In genomic region chr13:45374917-45375316, GRCh38 we compare ENCODE assay signal across 32 cellular contexts. TPM values are rescaled to one million over a fixed set of nuclear protein-coding genes. Genes with fewer than 3 reads are reported as not detected.
A peak's percentile ranks its signal among the peaks of the same experiment; 100 is the strongest.
DNase-seq lines count a peak whose midpoint lies in the region; ATAC-seq and TF ChIP-seq lines count a peak whose summit lies in the region.
"Had no signal": no experiment of that assay in that cellular context is flagged by ENCODE, and none has a peak within 500 bp of the region (broad histone marks: within the 10 kb centered on the region; RNA-seq: fewer than 3 reads in every experiment).

No MANE protein-coding gene starts in this region.

- H3K27ac ChIP-seq in suprapubic skin, result no peak overlapping the region
- H3K27ac ChIP-seq: A549, body of pancreas, heart right ventricle, neutrophil, Peyer's patch, VCaP had no signal

- WGBS in suprapubic skin, result 96% methylated on average over 3 of the region's 3 CpGs

- H3K27ac Mint-ChIP-seq in stimulated activated naive CD8-positive, alpha-beta T cell treated with anti-CD3 and anti-CD28 coated beads, Interleukin-15, amount 100 ng/mL, for 72 hours, result no peak overlapping the region
- H3K27ac Mint-ChIP-seq: activated T-cell treated with anti-CD3 and anti-CD28 coated beads, Interleukin-2, amount 50 U/mL, for 24 hours; CD8-positive, alpha-beta memory T cell; H9; progenitor cell of endocrine pancreas had no signal

- no peaks in the 10 kb centered on the region for H3K36me3 ChIP-seq in suprapubic skin
- H3K36me3 ChIP-seq: neutrophil, Peyer's patch had no signal

- no peak overlapping the region for H3K4me3 ChIP-seq in suprapubic skin
- H3K4me3 ChIP-seq: A549, body of pancreas, heart right ventricle, Peyer's patch had no signal

- no peaks in the 10 kb centered on the region for H3K9me3 ChIP-seq in suprapubic skin
- H3K9me3 ChIP-seq: A549, body of pancreas, heart right ventricle, neutrophil, Peyer's patch had no signal

- H3K4me1 Mint-ChIP-seq in stimulated activated naive CD8-positive, alpha-beta T cell treated with anti-CD3 and anti-CD28 coated beads, Interleukin-15, amount 100 ng/mL, for 72 hours, result peaks cover 7% of the 10 kb centered on the region

- TF ChIP-seq CTCF in suprapubic skin (IDR thresholded peaks at IDR 0.05), result no peak

- H3K4me1 ChIP-seq in suprapubic skin, result peaks cover 9% of the 10 kb centered on the region
- H3K4me1 ChIP-seq: A549 had no signal

- H3K27me3 ChIP-seq in suprapubic skin, result no peaks in the 10 kb centered on the region
- H3K27me3 ChIP-seq: body of pancreas, heart right ventricle, neutrophil, Peyer's patch had no signal

- TF ChIP-seq POLR2A in suprapubic skin (IDR thresholded peaks at IDR 0.05), result no peak

- no peaks in the 10 kb centered on the region for H3K9me3 Mint-ChIP-seq in stimulated activated naive CD8-positive, alpha-beta T cell treated with anti-CD3 and anti-CD28 coated beads, Interleukin-15, amount 100 ng/mL, for 72 hours
- H3K9me3 Mint-ChIP-seq: activated T-cell treated with anti-CD3 and anti-CD28 coated beads, Interleukin-2, amount 50 U/mL, for 24 hours; CD8-positive, alpha-beta memory T cell; H9; naive B cell had no signal

- H3K27me3 Mint-ChIP-seq in stimulated activated naive CD8-positive, alpha-beta T cell treated with anti-CD3 and anti-CD28 coated beads, Interleukin-15, amount 100 ng/mL, for 72 hours, result no peaks in the 10 kb centered on the region
- H3K27me3 Mint-ChIP-seq: activated T-cell treated with anti-CD3 and anti-CD28 coated beads, Interleukin-2, amount 50 U/mL, for 24 hours; CD8-positive, alpha-beta memory T cell; naive B cell; progenitor cell of endocrine pancreas had no signal

- TF ChIP-seq EP300 in suprapubic skin (IDR thresholded peaks at IDR 0.05), result no peak

- ATAC-seq in stimulated activated naive CD8-positive, alpha-beta T cell treated with anti-CD3 and anti-CD28 coated beads, Interleukin-15, Interleukin-2, amounts not matched to agents 100 U/mL and 50 U/mL, for 24 hours, result peak; percentile 49
- ATAC-seq in stimulated activated naive CD8-positive, alpha-beta T cell treated with anti-CD3 and anti-CD28 coated beads, Interleukin-15, amount 100 ng/mL, for 72 hours, result no peak
- no peak for ATAC-seq in GM18519 (IDR thresholded peaks at IDR 0.05; ENCODE audit: low FRiP score, unreplicated experiment)
- ATAC-seq: A549, body of pancreas, heart right ventricle, sciatic nerve had no signal

- H3K4me3 Mint-ChIP-seq in stimulated activated naive CD8-positive, alpha-beta T cell treated with anti-CD3 and anti-CD28 coated beads, Interleukin-15, amount 100 ng/mL, for 72 hours, result no peak overlapping the region
- H3K4me3 Mint-ChIP-seq: activated T-cell treated with anti-CD3 and anti-CD28 coated beads, Interleukin-2, amount 50 U/mL, for 24 hours; CD8-positive, alpha-beta memory T cell; H9 had no signal

- DNase-seq in stimulated activated naive CD8-positive, alpha-beta T cell treated with anti-CD3 and anti-CD28 coated beads, Interleukin-15, Interleukin-2, amounts not matched to agents 100 U/mL and 50 U/mL, for 24 hours, result no peak
- no peak for DNase-seq in stimulated activated naive CD8-positive, alpha-beta T cell treated with anti-CD3 and anti-CD28 coated beads, Interleukin-15, amount 100 ng/mL, for 72 hours
- DNase-seq in RPMI7951 (ENCODE audit: low read depth), result peak; percentile 23
- DNase-seq in iris pigment epithelial cell (ENCODE audit: low read depth), result peak; percentile 25
- DNase-seq in stimulated activated CD4-positive, alpha-beta T cell treated with anti-CD3 and anti-CD28 coated beads, Interleukin-12 subunit alpha, Interleukin-12 subunit beta, amount 100 ng/mL, for 4 hours, result no peak
- no peak for DNase-seq in suprapubic skin (ENCODE audit: low spot score in 2 of 2)
- DNase-seq in NCI-H510A treated with DMSO at 0.1 percent for 48 hours (lab: John Stamatoyannopoulos, UW), result no peak
- DNase-seq: activated CD4-positive, alpha-beta T cell treated with anti-CD3 and anti-CD28 coated beads for 48 hours; activated gamma-delta T cell; activated T-cell treated with anti-CD3 and anti-CD28 coated beads, Interleukin-2, amount 50 U/mL, for 24 hours; body of pancreas; CD8-positive, alpha-beta memory T cell; foreskin melanocyte; H9; heart right ventricle; Karpas-422; midbrain; MV-4-11; naive B cell; NCI-H1436; NCI-H2081 treated with DMSO at 0.1 percent for 48 hours; NCI-H2227 treated with DMSO at 0.1 percent for 48 hours; NCI-H748 treated with DMSO at 0.1 percent for 48 hours; Peyer's patch; stimulated activated CD4-positive, alpha-beta T cell treated with anti-CD3 and anti-CD28 coated beads, Interleukin-4, amount 100 ng/mL, for 4 hours; T-helper 9 cell had no signal

RNA-seq across cellular contexts. Expression of gene TPT1, which starts 33.9 kb away (rescaled TPM):
- total RNA-seq in RPMI7951 (2014; rRNA removed; shearing (Covaris generic)), result 1,659 and 1,842 TPM in 2 replicates
- 1,000 to 10,000 TPM; 1,947 to 2,729 (median 2,521) TPM for total RNA-seq in suprapubic skin

RNA-seq across cellular contexts. Expression of gene SLC25A30, which starts 43.3 kb away (rescaled TPM):
- 5.6 and 6.5 TPM in 2 replicates for total RNA-seq in RPMI7951 (2014; rRNA removed; shearing (Covaris generic))
- 10 to 100 TPM in 3 of 4 donors, 1 to 10 TPM in 1; 9.9 to 20.3 (median 16.1) TPM for total RNA-seq in suprapubic skin

Comparison
In these comparisons a context has a peak if more than half of its experiments do, and no peak if none do; other contexts are left out.
1. DNase-seq: peak in RPMI7951 (single experiment) and iris pigment epithelial cell (single experiment); none in stimulated activated naive CD8-positive, alpha-beta T cell treated with anti-CD3 and anti-CD28 coated beads, Interleukin-15, Interleukin-2, amounts not matched to agents 100 U/mL and 50 U/mL, for 24 hours (single experiment), stimulated activated naive CD8-positive, alpha-beta T cell treated with anti-CD3 and anti-CD28 coated beads, Interleukin-15, amount 100 ng/mL, for 72 hours (0 of 2), stimulated activated CD4-positive, alpha-beta T cell treated with anti-CD3 and anti-CD28 coated beads, Interleukin-12 subunit alpha, Interleukin-12 subunit beta, amount 100 ng/mL, for 4 hours (single experiment), suprapubic skin (0 of 2) and NCI-H510A treated with DMSO at 0.1 percent for 48 hours (single experiment).